1 cellular context compared by ENCODE assay signal in the genomic region with DNA sequence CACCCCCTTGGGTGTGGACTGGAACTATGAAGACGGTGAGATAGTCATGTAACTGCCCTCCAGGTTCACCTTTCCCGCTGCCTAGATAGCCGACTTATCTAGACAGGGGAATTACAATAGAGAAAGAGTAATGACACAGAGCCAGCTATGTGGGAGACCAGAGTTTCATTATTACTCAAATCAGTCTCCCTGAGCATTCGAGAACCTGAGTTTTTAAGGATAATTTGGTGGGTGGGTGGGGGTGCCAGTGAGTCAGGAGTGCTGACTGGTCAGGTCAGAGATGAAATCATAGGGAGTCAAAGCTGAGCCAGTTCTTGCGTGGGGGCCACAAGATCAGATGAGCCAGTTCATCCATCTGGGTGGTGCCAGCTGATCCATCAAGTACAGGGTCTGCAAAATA.
TF ChIP-seq lines count a peak whose summit lies in the region.

No MANE protein-coding gene starts in this region.

TF ChIP-seq in WTC11, 78 proteins besides CTCF, POLR2A, EP300 and RAD21 (continued from another document):
- TF ChIP-seq, protein P1, sequence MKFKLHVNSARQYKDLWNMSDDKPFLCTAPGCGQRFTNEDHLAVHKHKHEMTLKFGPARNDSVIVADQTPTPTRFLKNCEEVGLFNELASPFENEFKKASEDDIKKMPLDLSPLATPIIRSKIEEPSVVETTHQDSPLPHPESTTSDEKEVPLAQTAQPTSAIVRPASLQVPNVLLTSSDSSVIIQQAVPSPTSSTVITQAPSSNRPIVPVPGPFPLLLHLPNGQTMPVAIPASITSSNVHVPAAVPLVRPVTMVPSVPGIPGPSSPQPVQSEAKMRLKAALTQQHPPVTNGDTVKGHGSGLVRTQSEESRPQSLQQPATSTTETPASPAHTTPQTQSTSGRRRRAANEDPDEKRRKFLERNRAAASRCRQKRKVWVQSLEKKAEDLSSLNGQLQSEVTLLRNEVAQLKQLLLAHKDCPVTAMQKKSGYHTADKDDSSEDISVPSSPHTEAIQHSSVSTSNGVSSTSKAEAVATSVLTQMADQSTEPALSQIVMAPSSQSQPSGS (CRISPR knock-in tag; IDR thresholded peaks at IDR 0.05; ENCODE audit: borderline replicate concordance, low read depth), result no peak
- TF ChIP-seq, protein P2, sequence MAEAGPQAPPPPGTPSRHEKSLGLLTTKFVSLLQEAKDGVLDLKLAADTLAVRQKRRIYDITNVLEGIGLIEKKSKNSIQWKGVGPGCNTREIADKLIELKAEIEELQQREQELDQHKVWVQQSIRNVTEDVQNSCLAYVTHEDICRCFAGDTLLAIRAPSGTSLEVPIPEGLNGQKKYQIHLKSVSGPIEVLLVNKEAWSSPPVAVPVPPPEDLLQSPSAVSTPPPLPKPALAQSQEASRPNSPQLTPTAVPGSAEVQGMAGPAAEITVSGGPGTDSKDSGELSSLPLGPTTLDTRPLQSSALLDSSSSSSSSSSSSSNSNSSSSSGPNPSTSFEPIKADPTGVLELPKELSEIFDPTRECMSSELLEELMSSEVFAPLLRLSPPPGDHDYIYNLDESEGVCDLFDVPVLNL (CRISPR knock-in tag; IDR thresholded peaks at IDR 0.05; ENCODE audit: borderline replicate concordance, low read depth), result no peak
- TF ChIP-seq, protein P3, sequence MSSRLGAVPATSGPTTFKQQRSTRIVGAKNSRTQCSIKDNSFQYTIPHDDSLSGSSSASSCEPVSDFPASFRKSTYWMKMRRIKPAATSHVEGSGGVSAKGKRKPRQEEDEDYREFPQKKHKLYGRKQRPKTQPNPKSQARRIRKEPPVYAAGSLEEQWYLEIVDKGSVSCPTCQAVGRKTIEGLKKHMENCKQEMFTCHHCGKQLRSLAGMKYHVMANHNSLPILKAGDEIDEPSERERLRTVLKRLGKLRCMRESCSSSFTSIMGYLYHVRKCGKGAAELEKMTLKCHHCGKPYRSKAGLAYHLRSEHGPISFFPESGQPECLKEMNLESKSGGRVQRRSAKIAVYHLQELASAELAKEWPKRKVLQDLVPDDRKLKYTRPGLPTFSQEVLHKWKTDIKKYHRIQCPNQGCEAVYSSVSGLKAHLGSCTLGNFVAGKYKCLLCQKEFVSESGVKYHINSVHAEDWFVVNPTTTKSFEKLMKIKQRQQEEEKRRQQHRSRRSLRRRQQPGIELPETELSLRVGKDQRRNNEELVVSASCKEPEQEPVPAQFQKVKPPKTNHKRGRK (CRISPR knock-in tag; IDR thresholded peaks at IDR 0.05; ENCODE audit: borderline replicate concordance), result no peak
- TF ChIP-seq OVOL2 (CRISPR knock-in tag; IDR thresholded peaks at IDR 0.05; ENCODE audit: borderline replicate concordance) (no peak), ZNF416 (CRISPR knock-in tag; IDR thresholded peaks at IDR 0.05) (no peak), GRHL2 (CRISPR knock-in tag; IDR thresholded peaks at IDR 0.05; ENCODE audit: insufficient replicate concordance, severe bottlenecking) (no peak), HMGA2 (CRISPR knock-in tag; IDR thresholded peaks at IDR 0.05) (no peak), NR3C1 (CRISPR knock-in tag; conservative IDR thresholded peaks at IDR 0.05; ENCODE audit: low read depth) (no peak), ZBTB21 (CRISPR knock-in tag; IDR thresholded peaks at IDR 0.05; ENCODE audit: borderline replicate concordance) (no peak), MYBL2 (CRISPR knock-in tag; IDR thresholded peaks at IDR 0.05) (no peak), SMAD4 (CRISPR knock-in tag; IDR thresholded peaks at IDR 0.05) (no peak), JUN (CRISPR knock-in tag; IDR thresholded peaks at IDR 0.05) (no peak), SP1 (CRISPR knock-in tag; conservative IDR thresholded peaks at IDR 0.05) (no peak)
- TF ChIP-seq, protein P4, sequence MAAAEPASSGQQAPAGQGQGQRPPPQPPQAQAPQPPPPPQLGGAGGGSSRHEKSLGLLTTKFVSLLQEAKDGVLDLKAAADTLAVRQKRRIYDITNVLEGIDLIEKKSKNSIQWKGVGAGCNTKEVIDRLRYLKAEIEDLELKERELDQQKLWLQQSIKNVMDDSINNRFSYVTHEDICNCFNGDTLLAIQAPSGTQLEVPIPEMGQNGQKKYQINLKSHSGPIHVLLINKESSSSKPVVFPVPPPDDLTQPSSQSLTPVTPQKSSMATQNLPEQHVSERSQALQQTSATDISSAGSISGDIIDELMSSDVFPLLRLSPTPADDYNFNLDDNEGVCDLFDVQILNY (CRISPR knock-in tag; IDR thresholded peaks at IDR 0.05), result no peak
- TF ChIP-seq, protein P5, sequence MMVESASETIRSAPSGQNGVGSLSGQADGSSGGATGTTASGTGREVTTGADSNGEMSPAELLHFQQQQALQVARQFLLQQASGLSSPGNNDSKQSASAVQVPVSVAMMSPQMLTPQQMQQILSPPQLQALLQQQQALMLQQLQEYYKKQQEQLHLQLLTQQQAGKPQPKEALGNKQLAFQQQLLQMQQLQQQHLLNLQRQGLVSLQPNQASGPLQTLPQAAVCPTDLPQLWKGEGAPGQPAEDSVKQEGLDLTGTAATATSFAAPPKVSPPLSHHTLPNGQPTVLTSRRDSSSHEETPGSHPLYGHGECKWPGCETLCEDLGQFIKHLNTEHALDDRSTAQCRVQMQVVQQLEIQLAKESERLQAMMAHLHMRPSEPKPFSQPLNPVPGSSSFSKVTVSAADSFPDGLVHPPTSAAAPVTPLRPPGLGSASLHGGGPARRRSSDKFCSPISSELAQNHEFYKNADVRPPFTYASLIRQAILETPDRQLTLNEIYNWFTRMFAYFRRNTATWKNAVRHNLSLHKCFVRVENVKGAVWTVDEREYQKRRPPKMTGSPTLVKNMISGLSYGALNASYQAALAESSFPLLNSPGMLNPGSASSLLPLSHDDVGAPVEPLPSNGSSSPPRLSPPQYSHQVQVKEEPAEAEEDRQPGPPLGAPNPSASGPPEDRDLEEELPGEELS (CRISPR knock-in tag; IDR thresholded peaks at IDR 0.05), result no peak
- TF ChIP-seq, protein P6, sequence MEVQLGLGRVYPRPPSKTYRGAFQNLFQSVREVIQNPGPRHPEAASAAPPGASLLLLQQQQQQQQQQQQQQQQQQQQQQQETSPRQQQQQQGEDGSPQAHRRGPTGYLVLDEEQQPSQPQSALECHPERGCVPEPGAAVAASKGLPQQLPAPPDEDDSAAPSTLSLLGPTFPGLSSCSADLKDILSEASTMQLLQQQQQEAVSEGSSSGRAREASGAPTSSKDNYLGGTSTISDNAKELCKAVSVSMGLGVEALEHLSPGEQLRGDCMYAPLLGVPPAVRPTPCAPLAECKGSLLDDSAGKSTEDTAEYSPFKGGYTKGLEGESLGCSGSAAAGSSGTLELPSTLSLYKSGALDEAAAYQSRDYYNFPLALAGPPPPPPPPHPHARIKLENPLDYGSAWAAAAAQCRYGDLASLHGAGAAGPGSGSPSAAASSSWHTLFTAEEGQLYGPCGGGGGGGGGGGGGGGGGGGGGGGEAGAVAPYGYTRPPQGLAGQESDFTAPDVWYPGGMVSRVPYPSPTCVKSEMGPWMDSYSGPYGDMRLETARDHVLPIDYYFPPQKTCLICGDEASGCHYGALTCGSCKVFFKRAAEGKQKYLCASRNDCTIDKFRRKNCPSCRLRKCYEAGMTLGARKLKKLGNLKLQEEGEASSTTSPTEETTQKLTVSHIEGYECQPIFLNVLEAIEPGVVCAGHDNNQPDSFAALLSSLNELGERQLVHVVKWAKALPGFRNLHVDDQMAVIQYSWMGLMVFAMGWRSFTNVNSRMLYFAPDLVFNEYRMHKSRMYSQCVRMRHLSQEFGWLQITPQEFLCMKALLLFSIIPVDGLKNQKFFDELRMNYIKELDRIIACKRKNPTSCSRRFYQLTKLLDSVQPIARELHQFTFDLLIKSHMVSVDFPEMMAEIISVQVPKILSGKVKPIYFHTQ (CRISPR knock-in tag; IDR thresholded peaks at IDR 0.05), result no peak
- TF ChIP-seq, protein P7, sequence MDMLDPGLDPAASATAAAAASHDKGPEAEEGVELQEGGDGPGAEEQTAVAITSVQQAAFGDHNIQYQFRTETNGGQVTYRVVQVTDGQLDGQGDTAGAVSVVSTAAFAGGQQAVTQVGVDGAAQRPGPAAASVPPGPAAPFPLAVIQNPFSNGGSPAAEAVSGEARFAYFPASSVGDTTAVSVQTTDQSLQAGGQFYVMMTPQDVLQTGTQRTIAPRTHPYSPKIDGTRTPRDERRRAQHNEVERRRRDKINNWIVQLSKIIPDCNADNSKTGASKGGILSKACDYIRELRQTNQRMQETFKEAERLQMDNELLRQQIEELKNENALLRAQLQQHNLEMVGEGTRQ (CRISPR knock-in tag; IDR thresholded peaks at IDR 0.05), result no peak
TF ChIP-seq in WTC11: peak in this region for 0.
